8 cellular contexts compared by ENCODE assay signal in genomic region chr11:9760180-9760550, GRCh38.
DNase-seq lines count a peak whose midpoint lies in the region; ATAC-seq, FAIRE-seq and TF ChIP-seq lines count a peak whose summit lies in the region.

No MANE protein-coding gene starts in this region.

- DNase-seq in AG09319 (ENCODE audit: extremely low read depth, low read depth) (peak; percentile 92), NCI-H446 treated with DMSO at 0.1 percent for 48 hours (lab: John Stamatoyannopoulos, UW) (peak; percentile 84), endothelial cell of umbilical vein (ENCODE audit: low read depth, low spot score) (no peak), myocyte (ENCODE audit: low read depth) (peak; percentile 98), type B pancreatic cell (ENCODE audit: extremely low spot score, unreplicated experiment) (no peak), retina (no peak)
- DNase-seq in activated CD4-positive, alpha-beta T cell treated with anti-CD3 and anti-CD28 coated beads for 48 hours: no peak
- no peak for DNase-seq in naive thymus-derived CD4-positive, alpha-beta T cell

- no peak overlapping the region for H2AFZ ChIP-seq in endothelial cell of umbilical vein (ENCODE audit: low read depth, low read length)

- BruUV-seq in endothelial cell of umbilical vein (replicated peaks; lab: Mats Ljungman, UMichigan): no TSS peak

- peaks cover 11% of the 10 kb centered on the region for H3K9me3 Mint-ChIP-seq in type B pancreatic cell
- no peaks in the 10 kb centered on the region for H3K9me3 Mint-ChIP-seq in naive thymus-derived CD4-positive, alpha-beta T cell

- no peaks in the 10 kb centered on the region for H3K9me3 ChIP-seq in endothelial cell of umbilical vein (replicated peaks; ENCODE audit: control insufficient read depth, insufficient read depth, low read length)
- H3K9me3 ChIP-seq in naive thymus-derived CD4-positive, alpha-beta T cell (ENCODE audit: control insufficient read depth in 2 of 3, low read length in 3 of 3): no peaks in the 10 kb centered on the region

- intact Hi-C loops in endothelial cell of umbilical vein (cut with micrococcal nuclease): no loop called here
- intact Hi-C loops in naive thymus-derived CD4-positive, alpha-beta T cell (cut with micrococcal nuclease): no loop called here

- H3K36me3 Mint-ChIP-seq in type B pancreatic cell: peaks cover 4% of the 10 kb centered on the region
- peaks cover 0 to 8% (median 0%) of the 10 kb centered on the region in 5 donors for H3K36me3 Mint-ChIP-seq in naive thymus-derived CD4-positive, alpha-beta T cell

- no peak overlapping the region for H3K9ac ChIP-seq in endothelial cell of umbilical vein (replicated peaks; ENCODE audit: extremely low read depth, insufficient read depth, low read length)

- H3K27me3 ChIP-seq in endothelial cell of umbilical vein (ENCODE audit: control insufficient read depth in 2 of 2, insufficient read depth in 2 of 2, low read length in 2 of 2): no peaks in the 10 kb centered on the region
- H3K27me3 ChIP-seq in naive thymus-derived CD4-positive, alpha-beta T cell (ENCODE audit: control insufficient read depth in 2 of 2, insufficient read depth in 2 of 2, low read length in 2 of 2): no peaks in the 10 kb centered on the region

- no peak overlapping the region for H3K4me3 Mint-ChIP-seq in type B pancreatic cell
- peak overlapping the region in 1 of 10 donors; percentile 26 for H3K4me3 Mint-ChIP-seq in naive thymus-derived CD4-positive, alpha-beta T cell

- H3K27me3 Mint-ChIP-seq in type B pancreatic cell: no peaks in the 10 kb centered on the region
- H3K27me3 Mint-ChIP-seq in naive thymus-derived CD4-positive, alpha-beta T cell: no peaks in the 10 kb centered on the region

- CTCF ChIA-PET in endothelial cell of umbilical vein (lab: Charles Lee): interaction anchor here (1.0 to 5.2 kb wide), 14 partner anchors 9 to 975 kb away, joined by 3 to 104 read pairs (median 4); partner anchors contain the start of gene ADM
- CTCF ChIA-PET in naive thymus-derived CD4-positive, alpha-beta T cell (lab: Charles Lee): interaction anchor here (0.6 to 3.3 kb wide), 4 partner anchors 22 to 564 kb away, joined by 3 to 36 read pairs (median 6); partner anchors contain the start of gene ADM

- peaks cover 37% of the 10 kb centered on the region for H3K4me1 ChIP-seq in endothelial cell of umbilical vein (ENCODE audit: control insufficient read depth, extremely low read depth, insufficient read depth, low read length)
- H3K4me1 ChIP-seq in naive thymus-derived CD4-positive, alpha-beta T cell (ENCODE audit: control insufficient read depth in 2 of 2, insufficient read depth in 2 of 2, low read length in 2 of 2): peaks cover 7 to 9% of the 10 kb centered on the region in 2 donors

- dilution Hi-C loops in endothelial cell of umbilical vein (cut with MboI; ENCODE audit: extremely low pct_ligation_motif_present, low sequenced_read_pairs): no loop called here

- FAIRE-seq in endothelial cell of umbilical vein (lab: Jason Lieb, UNC): peak; percentile 21

- H3K4me3 ChIP-seq in endothelial cell of umbilical vein (replicated peaks in 1 of 3; ENCODE audit: insufficient read depth in 1 of 3, low read depth in 1 of 3, low read length in 3 of 3): no peak overlapping the region
- no peak overlapping the region for H3K4me3 ChIP-seq in naive thymus-derived CD4-positive, alpha-beta T cell (ENCODE audit: low read length)

- TF ChIP-seq POLR2A in endothelial cell of umbilical vein (IDR thresholded peaks at IDR 0.05; ENCODE audit: low read depth, low read length): no peak

- no peak overlapping the region for H3K27ac Mint-ChIP-seq in type B pancreatic cell
- H3K27ac Mint-ChIP-seq in naive thymus-derived CD4-positive, alpha-beta T cell: peak overlapping the region in 2 of 9 donors; percentile 5 to 64

- H3K4me1 Mint-ChIP-seq in type B pancreatic cell (ENCODE audit: unreplicated experiment): peaks cover 54% of the 10 kb centered on the region
- H3K4me1 Mint-ChIP-seq in naive thymus-derived CD4-positive, alpha-beta T cell: peaks cover 12 to 37% (median 18%) of the 10 kb centered on the region in 7 donors

- no peak for TF ChIP-seq CTCF in AG09319 (IDR thresholded peaks at IDR 0.05; ENCODE audit: low read depth, low read length)
- no peak for TF ChIP-seq CTCF in endothelial cell of umbilical vein (IDR thresholded peaks at IDR 0.05; ENCODE audit: extremely low read depth in 1 of 2, insufficient read depth in 1 of 2, low read depth in 1 of 2, low read length in 2 of 2)
- TF ChIP-seq CTCF in type B pancreatic cell (conservative IDR thresholded peaks at IDR 0.05): no peak

- no peaks in the 10 kb centered on the region for H3K36me3 ChIP-seq in endothelial cell of umbilical vein (ENCODE audit: control insufficient read depth in 2 of 2, extremely low read depth in 1 of 2, insufficient read depth in 2 of 2, low read length in 2 of 2)
- H3K36me3 ChIP-seq in naive thymus-derived CD4-positive, alpha-beta T cell (ENCODE audit: control insufficient read depth in 2 of 3, insufficient read depth in 3 of 3, low read length in 3 of 3): no peaks in the 10 kb centered on the region

- no peak for ATAC-seq in naive thymus-derived CD4-positive, alpha-beta T cell

- no peak overlapping the region for H3K4me2 ChIP-seq in endothelial cell of umbilical vein (ENCODE audit: insufficient read depth, low read length)

- no peaks in the 10 kb centered on the region for H3K9me1 ChIP-seq in endothelial cell of umbilical vein (replicated peaks; ENCODE audit: control insufficient read depth, extremely low read depth, insufficient read depth, low read length)

- POLR2A ChIA-PET in endothelial cell of umbilical vein (lab: Charles Lee): interaction anchor here (1.3 to 3.4 kb wide), 3 partner anchors 545 to 565 kb away, joined by 6 to 43 read pairs (median 9); partner anchors contain the start of gene ADM
- POLR2A ChIA-PET in naive thymus-derived CD4-positive, alpha-beta T cell (lab: Charles Lee): no interaction called here

- H3K79me2 ChIP-seq in endothelial cell of umbilical vein (ENCODE audit: control insufficient read depth, insufficient read depth, low read length): no peaks in the 10 kb centered on the region

- no peaks in the 10 kb centered on the region for H4K20me1 ChIP-seq in endothelial cell of umbilical vein (replicated peaks; ENCODE audit: control insufficient read depth, extremely low read depth, insufficient read depth, low read length)

- H3K27ac ChIP-seq in endothelial cell of umbilical vein (ENCODE audit: insufficient read depth, low read depth, low read length): peak overlapping the region; percentile 53
- H3K27ac ChIP-seq in naive thymus-derived CD4-positive, alpha-beta T cell (ENCODE audit: low read depth, low read length): no peak overlapping the region

TF ChIP-seq in endothelial cell of umbilical vein, 7 proteins besides CTCF, POLR2A, EP300 and RAD21:
- TF ChIP-seq EZH2 (IDR thresholded peaks at IDR 0.05; ENCODE audit: borderline replicate concordance, low read depth, low read length, severe bottlenecking) (no peak), POLR2AphosphoS5 (IDR thresholded peaks at IDR 0.05; ENCODE audit: insufficient read depth, low read depth, low read length) (no peak), JUN (IDR thresholded peaks at IDR 0.05; ENCODE audit: borderline replicate concordance, insufficient read depth, insufficient read length, low read depth) (no peak), MAX (IDR thresholded peaks at IDR 0.05; ENCODE audit: insufficient read depth, insufficient read length) (no peak), GATA2 (IDR thresholded peaks at IDR 0.05; ENCODE audit: insufficient read depth, insufficient read length, low read depth, low read length) (no peak), MYC (IDR thresholded peaks at IDR 0.05; ENCODE audit: low read depth, low read length) (no peak), FOS (IDR thresholded peaks at IDR 0.05; ENCODE audit: borderline replicate concordance, insufficient read depth, low read length) (no peak)
TF ChIP-seq in endothelial cell of umbilical vein: peak in this region for 0.

Comparison
In these comparisons a context has a peak if more than half of its experiments do, and no peak if none do; other contexts are left out.
1. DNase-seq: peak in AG09319 (single experiment), NCI-H446 treated with DMSO at 0.1 percent for 48 hours (single experiment) and myocyte (single experiment); none in endothelial cell of umbilical vein (single experiment), type B pancreatic cell (single experiment), activated CD4-positive, alpha-beta T cell treated with anti-CD3 and anti-CD28 coated beads for 48 hours (single experiment), naive thymus-derived CD4-positive, alpha-beta T cell (0 of 9) and retina (single experiment).